8 cellular contexts compared by ENCODE assay signal in genomic region chr20:47354710-47355488, GRCh38. TPM values are rescaled to one million over a fixed set of nuclear protein-coding genes. Genes with fewer than 3 reads are reported as not detected.
DNase-seq lines count a peak whose midpoint lies in the region; ATAC-seq, FAIRE-seq and TF ChIP-seq lines count a peak whose summit lies in the region.

No MANE protein-coding gene starts in this region.

- CTCF ChIA-PET in A549 (lab: Yijun Ruan, JAX) = interaction anchor here (0.8 to 14.5 kb wide), 6 partner anchors 23 to 1266 kb away, joined by 3 to 137 read pairs (median 4); no protein-coding TSS in a partner anchor
- CTCF ChIA-PET in HepG2 (lab: Yijun Ruan, JAX; ENCODE audit: low intra/inter-chr PET ratio, low total read pairs) = interaction anchor here (1.7 to 2.5 kb wide), 2 partner anchors 29 kb away, joined by 7 read pairs; no protein-coding TSS in a partner anchor

- 57% methylated on average over 4 of the region's 4 CpGs for WGBS in A549 (ENCODE audit: missing lambda C conversion rate)
- 38% methylated on average over 4 of the region's 4 CpGs for WGBS in HepG2 (ENCODE audit: low lambda C conversion rate)
- WGBS in aorta, 2 donors = 34 to 38% methylated on average over 4 of the region's 4 CpGs

- H3K9me3 ChIP-seq in A549 (no peaks in the 10 kb centered on the region), HepG2 (ENCODE audit: low read length) (no peaks in the 10 kb centered on the region), aorta (ENCODE audit: control insufficient read depth, low read length) (no peaks in the 10 kb centered on the region)

- H3K4me2 ChIP-seq in A549 = peak overlapping the region; percentile 68
- peak overlapping the region; percentile 91 for H3K4me2 ChIP-seq in HepG2 (ENCODE audit: low read depth, low read length)

- H3K36me3 ChIP-seq in HepG2 (replicated peaks in 1 of 2; ENCODE audit: control insufficient read depth in 1 of 2, insufficient read depth in 2 of 2, low read length in 2 of 2) (peaks cover 1 to 18% of the 10 kb centered on the region in 2 experiments; a peak in 3 of 5 replicates), aorta (ENCODE audit: control insufficient read depth in 1 of 2, insufficient read depth in 2 of 2, low read length in 1 of 2) (no peaks in the 10 kb centered on the region)

- H3K27ac ChIP-seq in A549 (peak overlapping the region; percentile 100), HL-60 (replicated peaks) (peak overlapping the region; percentile 100), HepG2 (ENCODE audit: extremely low read length, insufficient read depth, low read length) (peak overlapping the region; percentile 99), aorta (ENCODE audit: low read depth in 1 of 2, low read length in 2 of 2) (peak overlapping the region; percentile 55 to 99)

- no peak for TF ChIP-seq RAD21 in A549 (conservative IDR thresholded peaks at IDR 0.05 in 1 of 2, IDR thresholded peaks at IDR 0.05 in 1 of 2)
- no peak for TF ChIP-seq RAD21 in HepG2 (CRISPR knock-in tag; IDR thresholded peaks at IDR 0.05)

- peak overlapping the region; percentile 99 for H3K9ac ChIP-seq in HepG2 (ENCODE audit: insufficient read depth, low read depth, low read length)

- H3K4me3 ChIP-seq in A549 (peak overlapping the region; percentile 10; the same call in 1 of the 3 replicates), HL-60 (replicated peaks; ENCODE audit: insufficient read depth, low read length) (peak overlapping the region; percentile 37), HepG2 (replicated peaks in 1 of 3; ENCODE audit: insufficient read depth in 1 of 3, low read depth in 2 of 3, low read length in 3 of 3) (peak overlapping the region; percentile 72 to 81 (median 73)), aorta (ENCODE audit: low read length in 2 of 2) (no peak overlapping the region)

- H3K27me3 Mint-ChIP-seq in activated naive CD8-positive, alpha-beta T cell treated with anti-CD3 and anti-CD28 coated beads, Interleukin-2, amount 50 U/mL, for 24 hours = no peaks in the 10 kb centered on the region

- peaks cover 99% of the 10 kb centered on the region for H3K4me1 ChIP-seq in A549
- H3K4me1 ChIP-seq in HepG2 (ENCODE audit: insufficient read depth, low read length) = peaks cover 78% of the 10 kb centered on the region
- H3K4me1 ChIP-seq in aorta (ENCODE audit: control insufficient read depth in 1 of 2, insufficient read depth in 2 of 2, low read length in 2 of 2) = peaks cover 9 to 25% of the 10 kb centered on the region in 2 donors

- H3K36me3 Mint-ChIP-seq in activated naive CD8-positive, alpha-beta T cell treated with anti-CD3 and anti-CD28 coated beads, Interleukin-2, amount 50 U/mL, for 24 hours (ENCODE audit: low read depth) = peaks cover 12% of the 10 kb centered on the region

- H3K4me1 Mint-ChIP-seq in activated naive CD8-positive, alpha-beta T cell treated with anti-CD3 and anti-CD28 coated beads, Interleukin-2, amount 50 U/mL, for 24 hours = peaks cover 38% of the 10 kb centered on the region

- H3K79me2 ChIP-seq in HepG2 (ENCODE audit: insufficient read depth, low read length) = peaks cover 73% of the 10 kb centered on the region

- no TSS peak for BruUV-seq in HepG2 (replicated peaks; lab: Mats Ljungman, UMichigan)

- no peak overlapping the region for H2AFZ ChIP-seq in HepG2 (ENCODE audit: low read length)

- H3K9me3 Mint-ChIP-seq in activated naive CD8-positive, alpha-beta T cell treated with anti-CD3 and anti-CD28 coated beads, Interleukin-2, amount 50 U/mL, for 24 hours = no peaks in the 10 kb centered on the region

- no peak for TF ChIP-seq POLR2A in A549 (IDR thresholded peaks at IDR 0.05; ENCODE audit: low read length)
- TF ChIP-seq POLR2A in HepG2 (IDR thresholded peaks at IDR 0.05; ENCODE audit: insufficient read depth in 1 of 2, low read depth in 2 of 2, low read length in 2 of 2) = peak in 1 of 2 experiments; percentile 32; a peak in 2 of 4 replicates

- POLR2A ChIA-PET in A549 (lab: Yijun Ruan, JAX) = interaction anchor here (0.6 to 1.3 kb wide), 4 partner anchors 15 to 147 kb away, joined by 3 to 5 read pairs (median 4); partner anchors contain the start of gene NCOA3
- POLR2A ChIA-PET in HepG2 (lab: Yijun Ruan, JAX) = interaction anchor here (0.6 to 13.6 kb wide), 12 partner anchors 7 to 154 kb away, joined by 3 to 624 read pairs (median 62); no protein-coding TSS in a partner anchor

- no peak for TF ChIP-seq CTCF in A549 (IDR thresholded peaks at IDR 0.05)
- TF ChIP-seq CTCF in HL-60 (IDR thresholded peaks at IDR 0.05; ENCODE audit: insufficient read depth, low read length) = no peak
- no peak for TF ChIP-seq CTCF in HepG2 (CRISPR knock-in tag; IDR thresholded peaks at IDR 0.05)

- peak overlapping the region; percentile 94 for H3K4me3 Mint-ChIP-seq in activated naive CD8-positive, alpha-beta T cell treated with anti-CD3 and anti-CD28 coated beads, Interleukin-2, amount 50 U/mL, for 24 hours

- H3K27me3 ChIP-seq in HL-60 (ENCODE audit: insufficient read depth, poor library complexity, severe bottlenecking) = no peaks in the 10 kb centered on the region
- H3K27me3 ChIP-seq in HepG2 (ENCODE audit: control insufficient read depth in 1 of 2, insufficient read depth in 2 of 2, low read length in 2 of 2) = no peaks in the 10 kb centered on the region; a peak in 1 of 5 replicates
- H3K27me3 ChIP-seq in aorta (ENCODE audit: control insufficient read depth in 1 of 2, insufficient read depth in 2 of 2, low read length in 1 of 2) = no peaks in the 10 kb centered on the region

- in situ Hi-C loops in HepG2 (cut with HindIII; ENCODE audit: extremely low pct_ligation_motif_present, low pct_unique_long_range_greater_than_20kb) = no loop called here

- intact Hi-C loops in HepG2 (cut with micrococcal nuclease; ENCODE audit: unreplicated experiment) = no loop called here
- intact Hi-C loops in aorta (cut with DNase I) = loop anchor here in 1 of 2 donors (5.0 kb wide), 1 partner anchor 38 kb away; no protein-coding TSS in a partner anchor

- DNase-seq in A549 (ENCODE audit: low read depth in 1 of 2, low spot score in 1 of 2) = peak in 1 of 2 experiments; percentile 46
- no peak for DNase-seq in HL-60 (ENCODE audit: low read depth in 1 of 2, low spot score in 1 of 2)
- DNase-seq in activated naive CD8-positive, alpha-beta T cell treated with anti-CD3 and anti-CD28 coated beads, Interleukin-2, amount 50 U/mL, for 24 hours = no peak
- DNase-seq in HepG2 (ENCODE audit: low spot score) = peak; percentile 70
- DNase-seq in aorta = no peak
- DNase-seq in NCI-H345 (lab: John Stamatoyannopoulos, UW) = no peak
- DNase-seq in GOT3 (lab: John Stamatoyannopoulos, UW) = no peak

- TF ChIP-seq EP300 in A549 (IDR thresholded peaks at IDR 0.05) (no peak), HepG2 (IDR thresholded peaks at IDR 0.05; ENCODE audit: low read depth in 2 of 2, low read length in 2 of 2) (peak in 1 of 2 experiments; percentile 30; a peak in 1 of 4 replicates), HepG2 (CRISPR knock-in tag; IDR thresholded peaks at IDR 0.05; ENCODE audit: borderline replicate concordance) (no peak; the same call in 1 of the 2 replicates)

- ATAC-seq in A549 = no peak
- no peak for ATAC-seq in activated naive CD8-positive, alpha-beta T cell treated with anti-CD3 and anti-CD28 coated beads, Interleukin-2, amount 50 U/mL, for 24 hours
- no peak for ATAC-seq in HepG2
- ATAC-seq in aorta (ENCODE audit: low FRiP score) = no peak
- ATAC-seq in GM18520 (IDR thresholded peaks at IDR 0.05; ENCODE audit: unreplicated experiment) = no peak

- FAIRE-seq in A549 (lab: Jason Lieb, UNC) (no peak), HepG2 (lab: Jason Lieb, UNC) (no peak)

- peak overlapping the region; percentile 96 for H3K27ac Mint-ChIP-seq in activated naive CD8-positive, alpha-beta T cell treated with anti-CD3 and anti-CD28 coated beads, Interleukin-2, amount 50 U/mL, for 24 hours

- H4K20me1 ChIP-seq in HepG2 (ENCODE audit: insufficient read depth, low read length) = peaks cover 32% of the 10 kb centered on the region

RNA-seq across cellular contexts. Expression of gene ZMYND8, which starts 1.6 kb away (rescaled TPM):
- 23.6 and 24.9 TPM in 2 replicates for polyA plus RNA-seq in A549 (2011; rRNA removed)
- 10.9 TPM in 2 replicates for polyA plus RNA-seq in A549 (2012; cell fraction: cytosol; rRNA removed)
- 19.5 and 21.4 TPM in 2 replicates for polyA plus RNA-seq in A549 (2012; cell fraction: nucleus; rRNA removed)
- 10.2 to 11.2 TPM (median 10.4 TPM) in 3 replicates for polyA plus RNA-seq in A549 (2017; fragmentation: RNase III; extraction: RNeasy Plus Mini Kit Qiagen cat#74134 plus additional on column Dnase treatment)
- polyA minus RNA-seq in A549 (2011; rRNA and poly(A)+ RNA removed) = 22.2 and 24.4 TPM in 2 replicates
- 53.9 and 71.9 TPM in 2 replicates for total RNA-seq in HepG2 (2016; rRNA removed; fragmentation: Illumina TruSeq; extraction: Trizol)
- total RNA-seq in HepG2 (2016; cell fraction: cytosol; rRNA removed; fragmentation: Illumina TruSeq; extraction: Trizol; ENCODE audit: low read depth) = 45.3 and 50.7 TPM in 2 replicates
- total RNA-seq in HepG2 (2016; cell fraction: insoluble cytoplasmic fraction; rRNA removed; fragmentation: Illumina TruSeq; extraction: Trizol) = 54.7 and 64.5 TPM in 2 replicates
- 30.6 and 34.0 TPM in 2 replicates for total RNA-seq in HepG2 (2016; cell fraction: membrane; rRNA removed; fragmentation: Illumina TruSeq; extraction: Trizol)
- total RNA-seq in HepG2 (2016; cell fraction: nucleus; rRNA removed; fragmentation: Illumina TruSeq; extraction: Trizol) = 90.9 and 106 TPM in 2 replicates
- polyA plus RNA-seq in HepG2 (2011; rRNA removed) = 81.4 and 84.7 TPM in 2 replicates
- 41.2 and 45.2 TPM in 2 replicates for polyA plus RNA-seq in HepG2 (2011; cell fraction: cytosol; rRNA removed)
- polyA plus RNA-seq in HepG2 (2011; cell fraction: nucleus; rRNA removed) = 139 and 149 TPM in 2 replicates
- polyA plus RNA-seq in HepG2 (2012) = 50.4 and 60.2 TPM in 2 replicates
- polyA plus RNA-seq in HepG2 (2016; cell fraction: cytosol; fragmentation: Illumina TruSeq; extraction: Trizol; ENCODE audit: low read depth) = 1.9 and 2.5 TPM in 2 replicates
- polyA plus RNA-seq in HepG2 (2016; cell fraction: insoluble cytoplasmic fraction; fragmentation: Illumina TruSeq; extraction: Trizol; ENCODE audit: low read depth) = 42.7 and 55.7 TPM in 2 replicates
- polyA plus RNA-seq in HepG2 (2016; cell fraction: membrane; fragmentation: Illumina TruSeq; extraction: Trizol; ENCODE audit: low read depth) = 7.9 and 9.1 TPM in 2 replicates
- polyA plus RNA-seq in HepG2 (2016; cell fraction: nucleus; fragmentation: Illumina TruSeq; extraction: Trizol; ENCODE audit: insufficient read depth, low read depth) = 103 and 106 TPM in 2 replicates
- polyA minus RNA-seq in HepG2 (2011; rRNA and poly(A)+ RNA removed; ENCODE audit: low replicate concordance) = 14.1 and 79.4 TPM in 2 replicates
- polyA minus RNA-seq in HepG2 (2011; cell fraction: cytosol; rRNA and poly(A)+ RNA removed) = 66.7 and 69.5 TPM in 2 replicates
- polyA minus RNA-seq in HepG2 (2011; cell fraction: nucleus; rRNA and poly(A)+ RNA removed) = 190 and 220 TPM in 2 replicates
- total RNA-seq in aorta = 10 to 100 TPM; 19.1 to 27.4 TPM
- polyA plus RNA-seq in aorta = 1 to 10 TPM; 4.5 to 9.1 TPM

Comparison
In these comparisons a context has a peak if more than half of its experiments do, and no peak if none do; other contexts are left out.
1. H3K4me3 ChIP-seq: peak in A549 (single experiment), HL-60 (single experiment) and HepG2 (3 of 3); none in aorta (0 of 2).
2. Of the 38 proteins assayed by ChIP-seq in both HepG2 and A549: peak only in HepG2: HDAC2, PBX3 and PHF8; only in A549: MAX; in both: none; in neither: 28; mixed calls (peak in some experiments, not most) for 6.
3. Peak in every context shown above with its lines, with median percentiles within 50 percentile points of each other: H3K27ac ChIP-seq.